In the genomic region with DNA sequence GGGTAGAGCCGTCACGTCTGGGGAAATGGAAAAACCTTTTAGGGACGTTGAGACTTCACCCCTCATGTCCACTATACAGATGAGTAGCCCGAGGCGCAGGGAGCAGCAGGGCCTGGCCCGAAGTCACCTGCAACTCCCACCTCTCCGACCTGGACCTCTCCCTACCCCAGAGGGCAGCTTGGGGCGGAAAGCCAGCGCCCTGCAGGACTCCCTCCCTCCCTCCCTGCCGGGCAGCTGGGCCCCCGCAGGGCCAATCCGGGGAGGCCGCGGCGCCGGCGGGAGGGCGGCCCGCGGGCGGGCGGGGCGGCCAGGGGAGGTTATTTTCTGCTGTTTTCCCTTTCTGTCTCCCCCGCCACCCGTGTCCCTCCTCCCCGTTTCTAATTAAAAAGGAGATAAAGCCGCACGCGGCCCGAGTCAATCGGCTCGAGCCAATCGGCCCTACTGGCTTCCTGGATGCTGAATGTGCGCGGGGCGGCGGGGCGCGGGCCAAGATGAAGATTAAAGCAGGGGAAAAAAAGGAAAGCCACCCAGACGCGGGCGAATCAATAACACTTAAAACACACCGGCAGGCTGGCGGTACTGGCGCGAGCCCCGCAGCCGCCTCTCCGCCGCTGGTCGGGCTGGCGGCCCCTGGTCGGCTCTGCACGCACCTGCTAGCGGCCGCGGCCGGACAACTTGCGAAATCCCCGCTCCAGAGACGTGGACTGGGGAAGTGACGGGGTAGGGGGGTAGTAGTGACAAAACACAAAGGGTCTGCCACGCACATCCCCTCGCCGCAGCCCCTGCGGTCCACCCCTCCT, we compare ENCODE assay signal across 11 cellular contexts. TPM values are rescaled to one million over a fixed set of nuclear protein-coding genes. Genes with fewer than 3 reads are reported as not detected.
DNase-seq lines count a peak whose midpoint lies in the region; ATAC-seq lines count a peak whose summit lies in the region.
"Had no signal": no experiment of that assay in that cellular context is flagged by ENCODE, and none has a peak within 500 bp of the region (broad histone marks: within the 10 kb centered on the region; RNA-seq: fewer than 3 reads in every experiment).

No MANE protein-coding gene starts in this region.

- peak overlapping the region; percentile 56 for H3K4me3 Mint-ChIP-seq in T-helper 1 cell treated with Interleukin-12 subunit alpha and Interleukin-12 subunit beta and Interleukin-4 antibody, amounts not matched to agents 30 μg/mL and 1 μg/mL, for 36 hours
- peak overlapping the region; percentile 25 to 64 (median 47) for H3K4me3 Mint-ChIP-seq in immature natural killer cell

- H3K27ac Mint-ChIP-seq in T-helper 1 cell treated with Interleukin-12 subunit alpha and Interleukin-12 subunit beta and Interleukin-4 antibody, amounts not matched to agents 30 μg/mL and 1 μg/mL, for 36 hours = no peak overlapping the region
- no peak overlapping the region for H3K27ac Mint-ChIP-seq in immature natural killer cell
- H3K27ac Mint-ChIP-seq: IgD-negative memory B cell had no signal

- no peak for DNase-seq in T-helper 1 cell
- peak; percentile 19 for DNase-seq in activated naive CD4-positive, alpha-beta T cell treated with anti-CD3 and anti-CD28 coated beads, Interleukin-2, amount 50 U/mL, for 16 hours
- no peak for DNase-seq in immature natural killer cell
- DNase-seq in stimulated activated naive CD4-positive, alpha-beta T cell treated with Interleukin-2 at 50 U/mL for 16 hours (lab: John Stamatoyannopoulos, UW) = peak; percentile 2
- DNase-seq in DMS79 treated with DMSO at 0.1 percent for 48 hours (lab: John Stamatoyannopoulos, UW) = no peak
- DNase-seq: SHP77 treated with DMSO at 0.1 percent for 48 hours had no signal

- no peak for ATAC-seq in HG02981 (IDR thresholded peaks at IDR 0.05; ENCODE audit: unreplicated experiment)
- ATAC-seq in GM18873 (IDR thresholded peaks at IDR 0.05; ENCODE audit: low FRiP score, unreplicated experiment) = no peak

- H3K4me1 Mint-ChIP-seq in T-helper 1 cell treated with Interleukin-12 subunit alpha and Interleukin-12 subunit beta and Interleukin-4 antibody, amounts not matched to agents 30 μg/mL and 1 μg/mL, for 36 hours (ENCODE audit: low read depth) = peaks cover 2% of the 10 kb centered on the region
- H3K4me1 Mint-ChIP-seq in immature natural killer cell = peaks cover 0 to 2% of the 10 kb centered on the region in 2 donors

- H3K9me3 Mint-ChIP-seq in T-helper 1 cell treated with Interleukin-12 subunit alpha and Interleukin-12 subunit beta and Interleukin-4 antibody, amounts not matched to agents 30 μg/mL and 1 μg/mL, for 36 hours = no peaks in the 10 kb centered on the region
- peaks cover 0 to 2% (median 0%) of the 10 kb centered on the region in 6 donors for H3K9me3 Mint-ChIP-seq in immature natural killer cell

- peaks cover 72% of the 10 kb centered on the region for H3K27me3 Mint-ChIP-seq in T-helper 1 cell treated with Interleukin-12 subunit alpha and Interleukin-12 subunit beta and Interleukin-4 antibody, amounts not matched to agents 30 μg/mL and 1 μg/mL, for 36 hours (ENCODE audit: low read depth)
- peaks cover 11 to 20% (median 18%) of the 10 kb centered on the region in 3 donors for H3K27me3 Mint-ChIP-seq in immature natural killer cell (ENCODE audit: low read depth in 3 of 3)

- no peaks in the 10 kb centered on the region for H3K36me3 Mint-ChIP-seq in T-helper 1 cell treated with Interleukin-12 subunit alpha and Interleukin-12 subunit beta and Interleukin-4 antibody, amounts not matched to agents 30 μg/mL and 1 μg/mL, for 36 hours (ENCODE audit: low read depth)
- H3K36me3 Mint-ChIP-seq in immature natural killer cell = peaks cover 0 to 5% (median 3%) of the 10 kb centered on the region in 3 donors

RNA-seq across cellular contexts. Expression of a gene that starts 1.8 kb away (rescaled TPM):
- polyA plus RNA-seq in immature natural killer cell = not detected
- polyA plus RNA-seq: BJ had no signal

Comparison
In these comparisons a context has a peak if more than half of its experiments do, and no peak if none do; other contexts are left out.
1. DNase-seq: peak in activated naive CD4-positive, alpha-beta T cell treated with anti-CD3 and anti-CD28 coated beads, Interleukin-2, amount 50 U/mL, for 16 hours (single experiment) and stimulated activated naive CD4-positive, alpha-beta T cell treated with Interleukin-2 at 50 U/mL for 16 hours (single experiment); none in T-helper 1 cell (0 of 5), immature natural killer cell (0 of 3) and DMS79 treated with DMSO at 0.1 percent for 48 hours (single experiment).